In genomic region chr13:99436686-99437416, GRCh38 we compare ENCODE assay signal across 8 cellular contexts.
A peak's percentile ranks its signal among the peaks of the same experiment; 100 is the strongest.
DNase-seq lines count a peak whose midpoint lies in the region; TF ChIP-seq lines count a peak whose summit lies in the region.

No MANE protein-coding gene starts in this region.

- H3K27ac Mint-ChIP-seq in activated T-helper 2 cell treated with anti-CD3 and anti-CD28 coated beads, Interferon-gamma antibody, Interleukin-2, Interleukin-4, amounts not matched to agents 10 μg/mL and 5 μg/mL and 100 μg/mL, durations not matched to agents 14 hours and 24 hours and 36 hours, result peak overlapping the region; percentile 56

- no peaks in the 10 kb centered on the region for H3K9me3 Mint-ChIP-seq in activated T-helper 2 cell treated with anti-CD3 and anti-CD28 coated beads, Interferon-gamma antibody, Interleukin-2, Interleukin-4, amounts not matched to agents 10 μg/mL and 5 μg/mL and 100 μg/mL, durations not matched to agents 14 hours and 24 hours and 36 hours

- H3K36me3 Mint-ChIP-seq in activated T-helper 2 cell treated with anti-CD3 and anti-CD28 coated beads, Interferon-gamma antibody, Interleukin-2, Interleukin-4, amounts not matched to agents 10 μg/mL and 5 μg/mL and 100 μg/mL, durations not matched to agents 14 hours and 24 hours and 36 hours (ENCODE audit: low read depth), result no peaks in the 10 kb centered on the region

- peaks cover 24% of the 10 kb centered on the region for H3K27me3 Mint-ChIP-seq in activated T-helper 2 cell treated with anti-CD3 and anti-CD28 coated beads, Interferon-gamma antibody, Interleukin-2, Interleukin-4, amounts not matched to agents 10 μg/mL and 5 μg/mL and 100 μg/mL, durations not matched to agents 14 hours and 24 hours and 36 hours (ENCODE audit: low read depth)

- H3K79me2 ChIP-seq in osteoblast (ENCODE audit: insufficient read depth, low read length), result no peaks in the 10 kb centered on the region

- no peak overlapping the region for H3K27ac ChIP-seq in osteoblast (ENCODE audit: low read depth, low read length)

- H3K4me1 ChIP-seq in osteoblast (ENCODE audit: insufficient read depth, low read length), result peaks cover 15% of the 10 kb centered on the region

- peaks cover 63% of the 10 kb centered on the region for H3K4me1 Mint-ChIP-seq in activated T-helper 2 cell treated with anti-CD3 and anti-CD28 coated beads, Interferon-gamma antibody, Interleukin-2, Interleukin-4, amounts not matched to agents 10 μg/mL and 5 μg/mL and 100 μg/mL, durations not matched to agents 14 hours and 24 hours and 36 hours (ENCODE audit: low read depth)

- peak overlapping the region; percentile 75 for H2AFZ ChIP-seq in osteoblast (ENCODE audit: low read length)

- no peak overlapping the region for H3K4me3 ChIP-seq in MG63
- peak overlapping the region; percentile 15 for H3K4me3 ChIP-seq in fibroblast of villous mesenchyme (ENCODE audit: low read depth, low read length)
- peak overlapping the region; percentile 55 for H3K4me3 ChIP-seq in osteoblast (ENCODE audit: insufficient read depth, low read length)

- peak overlapping the region; percentile 40 for H3K4me3 Mint-ChIP-seq in activated T-helper 2 cell treated with anti-CD3 and anti-CD28 coated beads, Interferon-gamma antibody, Interleukin-2, Interleukin-4, amounts not matched to agents 10 μg/mL and 5 μg/mL and 100 μg/mL, durations not matched to agents 14 hours and 24 hours and 36 hours (ENCODE audit: low read depth)

- peak; percentile 100 for TF ChIP-seq CTCF in fibroblast of villous mesenchyme (IDR thresholded peaks at IDR 0.05; ENCODE audit: insufficient read depth, low read depth, low read length)
- peak; percentile 100 for TF ChIP-seq CTCF in osteoblast (IDR thresholded peaks at IDR 0.05; ENCODE audit: extremely low read depth, low read depth, low read length)

- no peaks in the 10 kb centered on the region for H4K20me1 ChIP-seq in osteoblast (ENCODE audit: insufficient read depth, low read length)

- intact Hi-C loops in activated T-helper 2 cell treated with anti-CD3 and anti-CD28 coated beads, Interferon-gamma antibody, Interleukin-2, Interleukin-4, amounts not matched to agents 10 μg/mL and 5 μg/mL and 100 μg/mL, durations not matched to agents 14 hours and 24 hours and 36 hours (cut with micrococcal nuclease), result loop anchor here (1.0 to 10.0 kb wide), 6 partner anchors 50 to 562 kb away; no protein-coding TSS in a partner anchor

- H3K36me3 ChIP-seq in MG63 (no peaks in the 10 kb centered on the region), osteoblast (ENCODE audit: insufficient read depth, low read length) (no peaks in the 10 kb centered on the region)

- H3K4me2 ChIP-seq in osteoblast (ENCODE audit: insufficient read depth, low read length), result peak overlapping the region; percentile 71

- H3K27me3 ChIP-seq in MG63 (peaks cover 7% of the 10 kb centered on the region; the same call in 1 of the 2 replicates), osteoblast (ENCODE audit: insufficient read depth, low read length) (peaks cover 31% of the 10 kb centered on the region)

- DNase-seq in DMS53 treated with DMSO at 0.1 percent for 48 hours (lab: John Stamatoyannopoulos, UW; ENCODE audit: unreplicated experiment) (peak; percentile 33), H4 (ENCODE audit: low spot score) (peak; percentile 60), MG63 (peak; percentile 68), SHP77 (lab: John Stamatoyannopoulos, UW) (peak; percentile 87 to 88), fibroblast of villous mesenchyme (ENCODE audit: low read depth) (peak; percentile 90), osteoblast (ENCODE audit: insufficient read length, low spot score, missing footprints) (peak; percentile 91), superior temporal gyrus (ENCODE audit: extremely low spot score) (peak; percentile 89)
- peak; percentile 91 for DNase-seq in activated T-helper 2 cell treated with anti-CD3 and anti-CD28 coated beads, Interferon-gamma antibody, Interleukin-2, Interleukin-4, amounts not matched to agents 10 μg/mL and 5 μg/mL and 100 μg/mL, durations not matched to agents 14 hours and 24 hours and 36 hours (ENCODE audit: low spot score)

- H3K9me3 ChIP-seq in MG63, result no peaks in the 10 kb centered on the region
- no peaks in the 10 kb centered on the region for H3K9me3 ChIP-seq in osteoblast (ENCODE audit: low read depth, low read length)

Comparison
In these comparisons a context has a peak if more than half of its experiments do, and no peak if none do; other contexts are left out.
1. DNase-seq: peak in every context shown above with its lines; median percentile 91 in activated T-helper 2 cell treated with anti-CD3 and anti-CD28 coated beads, Interferon-gamma antibody, Interleukin-2, Interleukin-4, amounts not matched to agents 10 μg/mL and 5 μg/mL and 100 μg/mL, durations not matched to agents 14 hours and 24 hours and 36 hours; 91 in osteoblast; 90 in fibroblast of villous mesenchyme; 89 in superior temporal gyrus; 88 in SHP77; 68 in MG63; 60 in H4; 33 in DMS53 treated with DMSO at 0.1 percent for 48 hours.